24 cellular contexts compared by ENCODE assay signal in genomic region chr11:71176812-71177211, GRCh38.
"Had no signal": no experiment of that assay in that cellular context is flagged by ENCODE, and none has a peak within 500 bp of the region (broad histone marks: within the 10 kb centered on the region; RNA-seq: fewer than 3 reads in every experiment).

No MANE protein-coding gene starts in this region.

- H3K4me1 ChIP-seq: SJCRH30 had no signal

- H3K27me3 ChIP-seq: brain microvascular endothelial cell, cardiac muscle cell, SJCRH30 had no signal

- H3K27ac ChIP-seq: brain microvascular endothelial cell, cardiac muscle cell, SJCRH30 had no signal

- H3K9ac ChIP-seq: SK-N-SH had no signal

- ATAC-seq: activated T-cell treated with anti-CD3 and anti-CD28 coated beads, Interleukin-2, amount 50 U/mL, for 72 hours; Panc1; Right ventricle myocardium inferior had no signal

- H3K36me3 ChIP-seq: brain microvascular endothelial cell, cardiac muscle cell, SJCRH30 had no signal

- H3K9me3 ChIP-seq: SJCRH30, SK-N-SH had no signal

- H3K4me3 ChIP-seq: cardiac muscle cell, SJCRH30 had no signal

- H3K4me2 ChIP-seq: SK-N-SH had no signal

- DNase-seq: activated CD4-positive, alpha-beta memory T cell treated with anti-CD3 and anti-CD28 coated beads, Interleukin-2, amount 10 ng/mL, durations not matched to agents 7 days and 5 days; activated CD4-positive, alpha-beta T cell treated with anti-CD3 and anti-CD28 coated beads, Interleukin-2, amount 50 U/mL, for 1 hour; activated CD4-positive, CD25-positive, alpha-beta regulatory T cell; activated gamma-delta T cell treated with Interleukin-2 at 50 U/mL for 16 hours; activated naive CD4-positive, alpha-beta T cell treated with anti-CD3 and anti-CD28 coated beads, Interleukin-2, amount 10 ng/mL, durations not matched to agents 7 days and 5 days; activated naive CD8-positive, alpha-beta T cell treated with anti-CD3 and anti-CD28 coated beads for 36 hours; activated T-cell treated with anti-CD3 and anti-CD28 coated beads, Interleukin-2, amount 50 U/mL, for 72 hours; brain microvascular endothelial cell; cerebellar nuclear complex; Kasumi-1; KBM-7; NCI-H1436; NCI-H187; NCI-H2081; NCI-H226; NCI-H526 treated with DMSO at 0.1 percent for 48 hours; NCI-H82; RPMI8226; SJCRH30; SK-N-SH; SW 1271 had no signal
